Comparison of ENCODE assay signal across 25 cellular contexts in the genomic region with DNA sequence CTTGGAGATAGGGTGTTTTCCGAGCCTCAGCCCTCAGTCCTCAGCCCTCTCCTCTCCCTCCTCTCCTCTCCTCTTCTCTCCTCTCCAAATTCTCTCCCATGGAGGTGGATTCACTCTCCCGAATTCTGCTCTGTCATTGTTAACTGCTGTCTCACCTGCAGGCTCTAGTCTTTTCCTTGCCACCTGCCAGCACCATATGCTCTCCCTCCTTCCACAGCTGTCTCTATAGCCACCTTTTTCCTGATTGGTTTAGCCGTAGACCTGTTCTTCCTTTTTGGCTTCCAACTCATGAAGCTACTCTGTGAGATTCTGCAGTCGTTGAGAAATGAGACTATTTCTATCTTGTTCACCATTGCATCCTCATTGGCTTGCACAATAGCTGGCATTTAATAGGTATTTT. TPM values are rescaled to one million over a fixed set of nuclear protein-coding genes. Genes with fewer than 3 reads are reported as not detected.
DNase-seq lines count a peak whose midpoint lies in the region; ATAC-seq and TF ChIP-seq lines count a peak whose summit lies in the region.
"Had no signal": no experiment of that assay in that cellular context is flagged by ENCODE, and none has a peak within 500 bp of the region (broad histone marks: within the 10 kb centered on the region; RNA-seq: fewer than 3 reads in every experiment).

No MANE protein-coding gene starts in this region.

- H3K27me3 ChIP-seq in CD4-positive, alpha-beta T cell (ENCODE audit: control insufficient read depth, insufficient read depth, low read length) = no peaks in the 10 kb centered on the region
- H3K27me3 ChIP-seq in brain microvascular endothelial cell (replicated peaks) = no peaks in the 10 kb centered on the region
- H3K27me3 ChIP-seq: Peyer's patch, vagina had no signal

- H3K9me3 Mint-ChIP-seq in effector memory CD8-positive, alpha-beta T cell = no peaks in the 10 kb centered on the region
- no peaks in the 10 kb centered on the region for H3K9me3 Mint-ChIP-seq in CD4-positive, alpha-beta T cell
- H3K9me3 Mint-ChIP-seq: activated CD4-positive, alpha-beta T cell treated with anti-CD3 and anti-CD28 coated beads, Interleukin-2, amount 10 ng/mL, durations not matched to agents 24 days and 14 days; CD8-positive, alpha-beta T cell; HFFc6 had no signal

- H3K27me3 Mint-ChIP-seq in effector memory CD8-positive, alpha-beta T cell = no peaks in the 10 kb centered on the region
- no peaks in the 10 kb centered on the region for H3K27me3 Mint-ChIP-seq in CD4-positive, alpha-beta T cell
- H3K27me3 Mint-ChIP-seq: activated CD4-positive, alpha-beta T cell treated with anti-CD3 and anti-CD28 coated beads, Interleukin-2, amount 10 ng/mL, durations not matched to agents 24 days and 14 days; activated CD8-positive, alpha-beta memory T cell treated with anti-CD3 and anti-CD28 coated beads, Interleukin-2, amount 10 ng/mL, durations not matched to agents 7 days and 5 days; T-helper 17 cell had no signal

- peak; percentile 85 for DNase-seq in DMS 273 (lab: John Stamatoyannopoulos, UW; ENCODE audit: unreplicated experiment)
- peak; percentile 88 for DNase-seq in NCI-H69 (lab: John Stamatoyannopoulos, UW)
- no peak for DNase-seq in effector memory CD8-positive, alpha-beta T cell
- DNase-seq in CD4-positive, alpha-beta T cell = no peak
- no peak for DNase-seq in dedifferentiated amniotic fluid mesenchymal stem cell (ENCODE audit: extremely low spot score)
- no peak for DNase-seq in brain microvascular endothelial cell
- DNase-seq: activated CD4-positive, alpha-beta T cell treated with anti-CD3 and anti-CD28 coated beads, Interleukin-2, amount 10 ng/mL, durations not matched to agents 24 days and 14 days; activated CD8-positive, alpha-beta memory T cell treated with anti-CD3 and anti-CD28 coated beads, Interleukin-2, amount 10 ng/mL, durations not matched to agents 7 days and 5 days; CD8-positive, alpha-beta T cell; DMS79 treated with DMSO at 0.1 percent for 48 hours; HFFc6; kidney; lower lobe of right lung; mucosa of descending colon; NCI-H1092; NCI-H2029; NCI-H774; Peyer's patch; T-helper 17 cell had no signal

- POLR2A ChIA-PET in HEK293 (lab: Yijun Ruan, JAX) = no interaction called here
- POLR2A ChIA-PET in CD4-positive, alpha-beta T cell (lab: Charles Lee) = no interaction called here

- no peaks in the 10 kb centered on the region for H3K9me3 ChIP-seq in HEK293 (ENCODE audit: control insufficient read depth, insufficient read depth, low read depth, low read length)
- no peaks in the 10 kb centered on the region for H3K9me3 ChIP-seq in CD4-positive, alpha-beta T cell (ENCODE audit: control insufficient read depth, low read length)
- H3K9me3 ChIP-seq: lower lobe of right lung, mucosa of descending colon, Peyer's patch, vagina had no signal

- peaks cover 60% of the 10 kb centered on the region for H3K36me3 Mint-ChIP-seq in effector memory CD8-positive, alpha-beta T cell (ENCODE audit: insufficient read depth)
- H3K36me3 Mint-ChIP-seq in CD4-positive, alpha-beta T cell (ENCODE audit: low read depth) = peaks cover 82% of the 10 kb centered on the region

- intact Hi-C loops in CD4-positive, alpha-beta T cell (cut with DNase I, micrococcal nuclease) = no loop called here

- H3K4me1 Mint-ChIP-seq in effector memory CD8-positive, alpha-beta T cell (ENCODE audit: low read depth in 2 of 2) = peaks cover 6 to 18% of the 10 kb centered on the region in 2 donors
- peaks cover 9% of the 10 kb centered on the region for H3K4me1 Mint-ChIP-seq in CD4-positive, alpha-beta T cell (ENCODE audit: low read depth)
- H3K4me1 Mint-ChIP-seq: activated CD4-positive, alpha-beta T cell treated with anti-CD3 and anti-CD28 coated beads, Interleukin-2, amount 10 ng/mL, durations not matched to agents 24 days and 14 days; activated CD8-positive, alpha-beta memory T cell treated with anti-CD3 and anti-CD28 coated beads, Interleukin-2, amount 10 ng/mL, durations not matched to agents 7 days and 5 days had no signal

- H3K4me3 Mint-ChIP-seq in effector memory CD8-positive, alpha-beta T cell = no peak overlapping the region
- no peak overlapping the region for H3K4me3 Mint-ChIP-seq in CD4-positive, alpha-beta T cell
- H3K4me3 Mint-ChIP-seq: activated CD4-positive, alpha-beta T cell treated with anti-CD3 and anti-CD28 coated beads, Interleukin-2, amount 10 ng/mL, durations not matched to agents 24 days and 14 days; activated CD8-positive, alpha-beta memory T cell treated with anti-CD3 and anti-CD28 coated beads, Interleukin-2, amount 10 ng/mL, durations not matched to agents 7 days and 5 days; CD8-positive, alpha-beta T cell; HFFc6; T-helper 17 cell had no signal

- no peak for TF ChIP-seq CTCF in HEK293 (tag by site-specific recombination; IDR thresholded peaks at IDR 0.05)
- no peak for TF ChIP-seq CTCF in CD4-positive, alpha-beta T cell (IDR thresholded peaks at IDR 0.05)
- TF ChIP-seq CTCF in brain microvascular endothelial cell (IDR thresholded peaks at IDR 0.05; ENCODE audit: low read depth, low read length, missing control alignments) = no peak

- in situ Hi-C loops in brain microvascular endothelial cell (cut with HindIII; ENCODE audit: low pct_ligation_motif_present, low sequenced_read_pairs) = no loop called here

- ATAC-seq in effector memory CD8-positive, alpha-beta T cell (replicated peaks) = no peak
- no peak for ATAC-seq in CD4-positive, alpha-beta T cell (ENCODE audit: poor library complexity)
- ATAC-seq: activated CD8-positive, alpha-beta memory T cell treated with anti-CD3 and anti-CD28 coated beads, Interleukin-2, amount 10 ng/mL, durations not matched to agents 7 days and 5 days; CD8-positive, alpha-beta T cell; GM12878; lower lobe of right lung; mucosa of descending colon; T-helper 17 cell had no signal

- peak overlapping the region; percentile 24 to 85 for H3K27ac Mint-ChIP-seq in effector memory CD8-positive, alpha-beta T cell
- no peak overlapping the region for H3K27ac Mint-ChIP-seq in CD4-positive, alpha-beta T cell
- H3K27ac Mint-ChIP-seq: activated CD4-positive, alpha-beta T cell treated with anti-CD3 and anti-CD28 coated beads, Interleukin-2, amount 10 ng/mL, durations not matched to agents 24 days and 14 days; activated CD8-positive, alpha-beta memory T cell treated with anti-CD3 and anti-CD28 coated beads, Interleukin-2, amount 10 ng/mL, durations not matched to agents 7 days and 5 days; CD8-positive, alpha-beta T cell; HFFc6; T-helper 17 cell had no signal

- no peak overlapping the region for H3K27ac ChIP-seq in HEK293 (ENCODE audit: extremely low read depth, low read depth, low read length)
- no peak overlapping the region for H3K27ac ChIP-seq in CD4-positive, alpha-beta T cell (ENCODE audit: low read depth, low read length)
- no peak overlapping the region for H3K27ac ChIP-seq in brain microvascular endothelial cell
- H3K27ac ChIP-seq: KMS-11, lower lobe of right lung, parathyroid adenoma, Peyer's patch, SK-N-MC, vagina had no signal

- H3K4me3 ChIP-seq in HEK293 (ENCODE audit: low read depth, low read length) = no peak overlapping the region
- no peak overlapping the region for H3K4me3 ChIP-seq in brain microvascular endothelial cell (ENCODE audit: low read depth, low read length)
- H3K4me3 ChIP-seq: GM12878, lower lobe of right lung, mucosa of descending colon, Peyer's patch, SK-N-MC, vagina had no signal

- CTCF ChIA-PET in HEK293 (lab: Yijun Ruan, JAX) = interaction anchor here (0.5 to 0.7 kb wide), 2 partner anchors 20 to 917 kb away, joined by 3 to 7 read pairs; no protein-coding TSS in a partner anchor
- CTCF ChIA-PET in CD4-positive, alpha-beta T cell (lab: Charles Lee) = no interaction called here

- H3K4me1 ChIP-seq in HEK293 (ENCODE audit: control insufficient read depth, insufficient read depth, low read length) = no peaks in the 10 kb centered on the region
- H3K4me1 ChIP-seq: lower lobe of right lung, Peyer's patch, vagina had no signal

- H3K36me3 ChIP-seq in HEK293 (ENCODE audit: control insufficient read depth in 2 of 2, insufficient read depth in 1 of 2, low read length in 2 of 2) (peaks cover 58 to 66% of the 10 kb centered on the region in 2 experiments), brain microvascular endothelial cell (replicated peaks) (peaks cover 9% of the 10 kb centered on the region)

TF ChIP-seq in HEK293, 187 proteins besides CTCF, POLR2A, EP300 and RAD21:
- TF ChIP-seq, protein P1, sequence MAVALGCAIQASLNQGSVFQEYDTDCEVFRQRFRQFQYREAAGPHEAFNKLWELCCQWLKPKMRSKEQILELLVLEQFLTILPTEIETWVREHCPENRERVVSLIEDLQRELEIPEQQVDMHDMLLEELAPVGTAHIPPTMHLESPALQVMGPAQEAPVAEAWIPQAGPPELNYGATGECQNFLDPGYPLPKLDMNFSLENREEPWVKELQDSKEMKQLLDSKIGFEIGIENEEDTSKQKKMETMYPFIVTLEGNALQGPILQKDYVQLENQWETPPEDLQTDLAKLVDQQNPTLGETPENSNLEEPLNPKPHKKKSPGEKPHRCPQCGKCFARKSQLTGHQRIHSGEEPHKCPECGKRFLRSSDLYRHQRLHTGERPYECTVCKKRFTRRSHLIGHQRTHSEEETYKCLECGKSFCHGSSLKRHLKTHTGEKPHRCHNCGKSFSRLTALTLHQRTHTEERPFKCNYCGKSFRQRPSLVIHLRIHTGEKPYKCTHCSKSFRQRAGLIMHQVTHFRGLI (tag by site-specific recombination; IDR thresholded peaks at IDR 0.05) = no peak
- TF ChIP-seq ZSCAN16 (tag by site-specific recombination; IDR thresholded peaks at IDR 0.05) = peak; percentile 32; the same call in 1 of the 2 replicates
TF ChIP-seq in HEK293: peak in this region for 1.

RNA-seq across cellular contexts. Expression of gene COG2, which starts 19.7 kb away (rescaled TPM):
- 10 to 100 TPM; 17.3 to 21.4 TPM for total RNA-seq in CD4-positive, alpha-beta T cell

RNA-seq across cellular contexts. Expression of gene AGT, which starts 51.9 kb away (rescaled TPM):
- total RNA-seq in CD4-positive, alpha-beta T cell = not detected
- total RNA-seq: activated CD4-positive, alpha-beta T cell treated with anti-CD3 and anti-CD28 coated beads, Interleukin-2, amount 10 ng/mL, durations not matched to agents 24 days and 14 days; activated CD8-positive, alpha-beta memory T cell treated with anti-CD3 and anti-CD28 coated beads, Interleukin-2, amount 10 ng/mL, durations not matched to agents 7 days and 5 days; CD8-positive, alpha-beta T cell; T-helper 17 cell had no signal

Comparison
In these comparisons a context has a peak if more than half of its experiments do, and no peak if none do; other contexts are left out.
1. DNase-seq: peak in DMS 273 (single experiment) and NCI-H69 (single experiment); none in effector memory CD8-positive, alpha-beta T cell (0 of 3), CD4-positive, alpha-beta T cell (0 of 10), dedifferentiated amniotic fluid mesenchymal stem cell (single experiment) and brain microvascular endothelial cell (single experiment).